Comparison of ENCODE assay signal across 8 cellular contexts in the genomic region with DNA sequence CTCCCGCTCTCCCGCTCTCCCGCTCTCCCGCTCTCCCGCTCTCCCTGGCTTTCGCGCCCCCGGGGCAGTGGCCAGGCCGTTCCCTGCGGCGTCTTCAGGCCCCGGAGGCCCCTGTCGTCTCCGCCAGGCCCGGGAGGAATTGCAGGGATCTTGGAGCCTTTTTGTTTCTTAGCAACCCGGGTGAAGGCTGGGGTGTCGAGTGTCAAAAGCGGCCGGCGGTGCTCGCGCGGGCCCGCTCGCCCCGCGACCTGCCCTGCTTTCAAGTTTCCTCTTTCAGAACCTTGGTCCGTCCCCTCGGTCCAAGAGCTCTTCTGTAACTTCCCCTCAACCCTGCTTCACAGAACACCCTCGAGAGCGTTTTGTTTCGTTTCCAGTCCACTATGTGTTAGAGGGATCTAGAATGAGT. TPM values are rescaled to one million over a fixed set of nuclear protein-coding genes. Genes with fewer than 3 reads are reported as not detected.
DNase-seq lines count a peak whose midpoint lies in the region; ATAC-seq and TF ChIP-seq lines count a peak whose summit lies in the region.

No MANE protein-coding gene starts in this region.

- H3K27me3 Mint-ChIP-seq in activated B cell treated with CpG ODN at 0.5 μM for 24 hours, result no peaks in the 10 kb centered on the region

- POLR2A ChIA-PET in activated B cell treated with CpG ODN at 0.5 μM for 24 hours (lab: Charles Lee), result interaction anchor here (0.5 to 4.3 kb wide), 8 partner anchors 9 to 848 kb away, joined by 3 to 110 read pairs (median 4); partner anchors contain the start of genes RNF125 and TRAPPC8

- DNase-seq in NCI-H82 (lab: John Stamatoyannopoulos, UW), result peak; percentile 57
- no peak for DNase-seq in NCI-H82 treated with DMSO at 0.1 percent for 48 hours (lab: John Stamatoyannopoulos, UW; ENCODE audit: unreplicated experiment)
- DNase-seq in NCI-H1105 (lab: John Stamatoyannopoulos, UW), result peak; percentile 12
- peak; percentile 55 for DNase-seq in activated B cell treated with CpG ODN at 0.5 μM for 24 hours
- peak; percentile 60 for DNase-seq in dermis blood vessel endothelial cell
- DNase-seq in left kidney (ENCODE audit: low read depth, low spot score), result peak; percentile 90
- peak; percentile 27 for DNase-seq in stimulated activated CD4-positive, alpha-beta T cell treated with anti-CD3 and anti-CD28 coated beads, Interleukin-4, amount 100 ng/mL, for 1 hour

- ATAC-seq in HG02642 (IDR thresholded peaks at IDR 0.05; ENCODE audit: poor library complexity, unreplicated experiment), result peak; percentile 33
- peak; percentile 32 for ATAC-seq in activated B cell treated with CpG ODN at 0.5 μM for 24 hours (ENCODE audit: low read depth)

- H3K27ac Mint-ChIP-seq in activated B cell treated with CpG ODN at 0.5 μM for 24 hours, result peak overlapping the region; percentile 96

- H3K4me3 Mint-ChIP-seq in activated B cell treated with CpG ODN at 0.5 μM for 24 hours, result peak overlapping the region; percentile 98

- TF ChIP-seq CTCF in activated B cell treated with CpG ODN at 0.5 μM for 24 hours (IDR thresholded peaks at IDR 0.05), result no peak

- CTCF ChIA-PET in activated B cell treated with CpG ODN at 0.5 μM for 24 hours (lab: Charles Lee), result no interaction called here

- H3K4me1 Mint-ChIP-seq in activated B cell treated with CpG ODN at 0.5 μM for 24 hours, result peaks cover 44% of the 10 kb centered on the region

- H3K36me3 Mint-ChIP-seq in activated B cell treated with CpG ODN at 0.5 μM for 24 hours (ENCODE audit: low read depth), result peaks cover 44% of the 10 kb centered on the region

- H3K9me3 Mint-ChIP-seq in activated B cell treated with CpG ODN at 0.5 μM for 24 hours, result no peaks in the 10 kb centered on the region

- intact Hi-C loops in activated B cell treated with CpG ODN at 0.5 μM for 24 hours (cut with micrococcal nuclease), result loop anchor here (1.0 to 10.0 kb wide), 9 partner anchors 8 to 822 kb away; partner anchors contain the start of genes B4GALT6, GAREM1 and KLHL14

RNA-seq across cellular contexts. Expression of gene RNF138, which starts 1.4 kb away (rescaled TPM):
- total RNA-seq in activated B cell treated with CpG ODN at 0.5 μM for 24 hours (55.2 and 66.4 TPM in 2 replicates), dermis blood vessel endothelial cell (26.7 and 36.7 TPM in 2 replicates)
